Comparison of ENCODE assay signal across 16 cellular contexts in the genomic region with DNA sequence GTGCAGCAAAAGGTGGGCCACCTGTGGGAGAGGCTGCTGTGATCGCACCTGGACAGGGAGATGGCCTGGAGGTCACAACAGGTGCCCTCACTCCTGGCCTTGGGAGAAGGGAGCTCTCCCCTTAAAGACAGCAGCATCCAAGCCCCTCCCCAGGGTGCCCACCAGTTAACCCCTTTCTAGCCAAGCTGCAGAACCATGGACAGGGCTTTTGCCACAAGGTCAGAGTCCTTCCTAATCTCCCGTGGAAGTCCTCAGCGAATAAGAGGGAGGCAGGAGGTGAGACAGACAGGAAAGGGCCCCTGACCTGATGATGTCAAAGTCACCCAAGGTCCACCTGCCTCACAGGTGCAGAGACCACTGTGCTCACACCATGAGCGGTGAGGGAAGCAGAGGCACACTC. TPM values are rescaled to one million over a fixed set of nuclear protein-coding genes. Genes with fewer than 3 reads are reported as not detected.
"Had no signal": no experiment of that assay in that cellular context is flagged by ENCODE, and none has a peak within 500 bp of the region (broad histone marks: within the 10 kb centered on the region; RNA-seq: fewer than 3 reads in every experiment).

No MANE protein-coding gene starts in this region.

- H3K4me3 ChIP-seq: lung, ovary, sigmoid colon, spleen, stomach had no signal

- H3K36me3 ChIP-seq: ovary, sigmoid colon, spleen, stomach had no signal

- H3K4me3 Mint-ChIP-seq: activated CD4-positive, alpha-beta T cell treated with anti-CD3 and anti-CD28 coated beads, Interleukin-2, amount 10 ng/mL, durations not matched to agents 7 days and 5 days; activated naive CD8-positive, alpha-beta T cell treated with anti-CD3 and anti-CD28 coated beads, Interleukin-2, amount 10 ng/mL, durations not matched to agents 7 days and 5 days; immature natural killer cell had no signal

- H3K4me1 Mint-ChIP-seq: activated CD4-positive, alpha-beta T cell treated with anti-CD3 and anti-CD28 coated beads, Interleukin-2, amount 10 ng/mL, durations not matched to agents 7 days and 5 days; activated naive CD8-positive, alpha-beta T cell treated with anti-CD3 and anti-CD28 coated beads, Interleukin-2, amount 10 ng/mL, durations not matched to agents 7 days and 5 days; immature natural killer cell had no signal

- H3K27me3 ChIP-seq: ovary had no signal

- H3K36me3 Mint-ChIP-seq: activated naive CD8-positive, alpha-beta T cell treated with anti-CD3 and anti-CD28 coated beads, Interleukin-2, amount 10 ng/mL, durations not matched to agents 7 days and 5 days; immature natural killer cell had no signal

- H3K27ac ChIP-seq: ovary, sigmoid colon, spleen, stomach had no signal

- H3K27ac Mint-ChIP-seq: activated CD4-positive, alpha-beta T cell treated with anti-CD3 and anti-CD28 coated beads, Interleukin-2, amount 10 ng/mL, durations not matched to agents 7 days and 5 days; activated naive CD8-positive, alpha-beta T cell treated with anti-CD3 and anti-CD28 coated beads, Interleukin-2, amount 10 ng/mL, durations not matched to agents 7 days and 5 days; immature natural killer cell had no signal

- H3K9me3 ChIP-seq: ovary, sigmoid colon, spleen, stomach had no signal

- ATAC-seq: esophagus mucosa had no signal

- H3K9me3 Mint-ChIP-seq: activated CD4-positive, alpha-beta T cell treated with anti-CD3 and anti-CD28 coated beads, Interleukin-2, amount 10 ng/mL, durations not matched to agents 7 days and 5 days; activated naive CD8-positive, alpha-beta T cell treated with anti-CD3 and anti-CD28 coated beads, Interleukin-2, amount 10 ng/mL, durations not matched to agents 7 days and 5 days; immature natural killer cell had no signal

- DNase-seq: activated CD4-positive, alpha-beta T cell treated with anti-CD3 and anti-CD28 coated beads, Interleukin-2, amount 10 ng/mL, durations not matched to agents 7 days and 5 days; activated naive CD8-positive, alpha-beta T cell treated with anti-CD3 and anti-CD28 coated beads, Interleukin-2, amount 10 ng/mL, durations not matched to agents 7 days and 5 days; immature natural killer cell; midbrain; ovary; sigmoid colon; spleen; stomach; SW 1271 had no signal

RNA-seq across cellular contexts. Expression of a gene that starts 1.7 kb away (rescaled TPM):
- total RNA-seq: activated CD4-positive, alpha-beta T cell treated with anti-CD3 and anti-CD28 coated beads, Interleukin-2, amount 10 ng/mL, durations not matched to agents 7 days and 5 days; activated naive CD8-positive, alpha-beta T cell treated with anti-CD3 and anti-CD28 coated beads, Interleukin-2, amount 10 ng/mL, durations not matched to agents 7 days and 5 days; chondrocyte; dermis microvascular lymphatic vessel endothelial cell; myocyte; pulmonary artery endothelial cell; T-helper 2 cell treated with Interferon-gamma antibody and Interleukin-4, amounts not matched to agents 100 ng/mL and 5 ng/mL, for 36 hours had no signal
- polyA plus RNA-seq: immature natural killer cell had no signal
